ENCODE assay signal across 26 cellular contexts in genomic region chr15:39266882-39267281, GRCh38.
DNase-seq lines count a peak whose midpoint lies in the region; ATAC-seq, FAIRE-seq and TF ChIP-seq lines count a peak whose summit lies in the region.
"Had no signal": no experiment of that assay in that cellular context is flagged by ENCODE, and none has a peak within 500 bp of the region (broad histone marks: within the 10 kb centered on the region; RNA-seq: fewer than 3 reads in every experiment).

No MANE protein-coding gene starts in this region.

- no peaks in the 10 kb centered on the region for H3K79me2 ChIP-seq in astrocyte (ENCODE audit: insufficient read depth, low read length)
- H3K79me2 ChIP-seq in osteoblast (ENCODE audit: insufficient read depth, low read length): no peaks in the 10 kb centered on the region

- ATAC-seq in HG03025 (IDR thresholded peaks at IDR 0.05; ENCODE audit: low FRiP score, unreplicated experiment) (no peak), GM18870 (IDR thresholded peaks at IDR 0.05; ENCODE audit: unreplicated experiment) (no peak)
- ATAC-seq: HepG2 had no signal

- no peaks in the 10 kb centered on the region for H3K27me3 Mint-ChIP-seq in astrocyte (ENCODE audit: low read depth, unreplicated experiment)

- H4K20me1 ChIP-seq in astrocyte (ENCODE audit: insufficient read depth, low read length): no peaks in the 10 kb centered on the region
- no peaks in the 10 kb centered on the region for H4K20me1 ChIP-seq in osteoblast (ENCODE audit: insufficient read depth, low read length)

- TF ChIP-seq CTCF in astrocyte (IDR thresholded peaks at IDR 0.05; ENCODE audit: insufficient read depth, low read depth, low read length) (no peak), osteoblast (IDR thresholded peaks at IDR 0.05; ENCODE audit: extremely low read depth, low read depth, low read length) (no peak)

- H3K4me2 ChIP-seq in astrocyte (ENCODE audit: low read length) (no peak overlapping the region), osteoblast (ENCODE audit: insufficient read depth, low read length) (no peak overlapping the region)

- peaks cover 27% of the 10 kb centered on the region for H3K4me1 ChIP-seq in astrocyte (ENCODE audit: insufficient read depth, low read length)
- peaks cover 34% of the 10 kb centered on the region for H3K4me1 ChIP-seq in osteoblast (ENCODE audit: insufficient read depth, low read length)
- H3K4me1 ChIP-seq: Peyer's patch had no signal

- H3K27me3 ChIP-seq in astrocyte (ENCODE audit: insufficient read depth, low read length) (no peaks in the 10 kb centered on the region), osteoblast (ENCODE audit: insufficient read depth, low read length) (no peaks in the 10 kb centered on the region)
- H3K27me3 ChIP-seq: Peyer's patch, SJCRH30 had no signal

- peaks cover 49% of the 10 kb centered on the region for H3K4me1 Mint-ChIP-seq in astrocyte (ENCODE audit: low read depth, unreplicated experiment)

- peak; percentile 31 for DNase-seq in EH (ENCODE audit: low read depth)
- DNase-seq in RCC 7860 (ENCODE audit: low spot score): peak; percentile 29
- DNase-seq in astrocyte (ENCODE audit: low read depth): no peak
- no peak for DNase-seq in osteoblast (ENCODE audit: insufficient read length, low spot score, missing footprints)
- DNase-seq in Ammon's horn (ENCODE audit: low spot score): no peak
- DNase-seq: AML-193; C1 segment of cervical spinal cord; CD4-positive, alpha-beta memory T cell; COR-L47; DMS53; GOT3; HCEC 1CT; Karpas-422; NCI-H1092; NCI-H1417 treated with DMSO at 0.1 percent for 48 hours; NCI-H1694 treated with DMSO at 0.1 percent for 48 hours; NCI-H2081; NCI-H2227 treated with DMSO at 0.1 percent for 48 hours; NCI-H510A; NCI-H69; Peyer's patch; SJCRH30 had no signal

- H3K27ac ChIP-seq in astrocyte (ENCODE audit: low read depth, low read length): no peak overlapping the region
- peak overlapping the region; percentile 38 for H3K27ac ChIP-seq in osteoblast (ENCODE audit: low read depth, low read length)
- H3K27ac ChIP-seq: Peyer's patch, SJCRH30 had no signal

- H3K9me3 Mint-ChIP-seq in astrocyte (ENCODE audit: unreplicated experiment): peaks cover 4% of the 10 kb centered on the region

- FAIRE-seq in RCC 7860 (lab: Jason Lieb, UNC) (peak; percentile 33), astrocyte (lab: Jason Lieb, UNC) (no peak)
- FAIRE-seq: GM12892, HepG2 had no signal

- H3K36me3 ChIP-seq in astrocyte (ENCODE audit: insufficient read depth, low read length): no peaks in the 10 kb centered on the region
- no peaks in the 10 kb centered on the region for H3K36me3 ChIP-seq in osteoblast (ENCODE audit: insufficient read depth, low read length)
- H3K36me3 ChIP-seq: Peyer's patch, SJCRH30 had no signal

- no peaks in the 10 kb centered on the region for H3K36me3 Mint-ChIP-seq in astrocyte (ENCODE audit: low read depth, unreplicated experiment)
- H3K36me3 Mint-ChIP-seq: CD4-positive, alpha-beta memory T cell had no signal

- H3K9me3 ChIP-seq in astrocyte (ENCODE audit: insufficient read depth, low read depth, low read length) (no peaks in the 10 kb centered on the region), osteoblast (ENCODE audit: low read depth, low read length) (no peaks in the 10 kb centered on the region)
- H3K9me3 ChIP-seq: Peyer's patch had no signal

- H3K9ac ChIP-seq in astrocyte (ENCODE audit: low read length): no peak overlapping the region

- no peak overlapping the region for H3K4me3 ChIP-seq in astrocyte (ENCODE audit: insufficient read depth, low read depth, low read length)
- no peak overlapping the region for H3K4me3 ChIP-seq in osteoblast (ENCODE audit: insufficient read depth, low read length)
- H3K4me3 ChIP-seq: Peyer's patch, SJCRH30 had no signal

- no peak overlapping the region for H2AFZ ChIP-seq in astrocyte (ENCODE audit: low read depth, low read length)
- H2AFZ ChIP-seq in osteoblast (ENCODE audit: low read length): no peak overlapping the region

- H3K27ac Mint-ChIP-seq in astrocyte (ENCODE audit: unreplicated experiment): peak overlapping the region; percentile 62
- H3K27ac Mint-ChIP-seq: CD4-positive, alpha-beta memory T cell had no signal

- H3K4me3 Mint-ChIP-seq in astrocyte (ENCODE audit: unreplicated experiment): no peak overlapping the region
- H3K4me3 Mint-ChIP-seq: CD4-positive, alpha-beta memory T cell had no signal

Comparison
In these comparisons a context has a peak if more than half of its experiments do, and no peak if none do; other contexts are left out.
1. DNase-seq: peak in EH (single experiment) and RCC 7860 (single experiment); none in astrocyte (single experiment), osteoblast (single experiment) and Ammon's horn (single experiment).